ENCODE assay signal across 1 cellular context in the genomic region with DNA sequence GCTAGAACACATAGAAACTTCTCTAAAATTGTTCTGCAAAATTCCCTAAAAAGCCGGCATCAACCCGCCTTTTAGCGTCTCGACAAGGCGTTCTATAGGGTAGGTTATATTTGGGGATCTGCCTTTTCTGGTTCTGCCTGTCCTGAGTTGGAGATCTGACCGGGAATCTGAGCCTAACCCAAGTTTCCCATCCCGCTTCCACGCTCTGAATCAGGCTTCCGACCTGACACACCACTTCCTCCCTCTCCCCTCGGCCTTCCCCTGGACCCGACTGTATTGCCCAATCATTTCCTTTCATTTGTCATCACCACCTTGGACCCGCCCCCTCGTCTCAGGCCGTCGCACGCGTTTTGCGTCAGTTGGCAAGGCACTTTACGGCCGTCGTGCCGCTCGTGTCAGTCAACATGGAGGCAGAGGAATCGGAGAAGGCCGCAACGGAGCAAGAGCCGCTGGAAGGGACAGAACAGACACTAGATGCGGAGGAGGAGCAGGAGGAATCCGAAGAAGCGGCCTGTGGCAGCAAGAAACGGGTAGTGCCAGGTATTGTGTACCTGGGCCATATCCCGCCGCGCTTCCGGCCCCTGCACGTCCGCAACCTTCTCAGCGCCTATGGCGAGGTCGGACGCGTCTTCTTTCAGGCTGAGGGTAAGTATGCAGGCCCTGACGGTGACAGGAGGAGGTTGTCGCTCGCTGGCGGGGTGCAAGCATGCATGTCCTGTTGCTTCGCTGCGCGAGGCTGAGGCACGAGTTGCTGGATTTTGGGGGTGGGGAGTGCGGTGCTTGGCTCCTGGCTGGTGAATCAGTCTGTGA.
TF ChIP-seq lines count a peak whose summit lies in the region.

A gene (plus strand): TSS at position 375 of the 810 bp plus-strand sequence. CDS start 30 bp downstream, at position 405.

TF ChIP-seq in HepG2, 621 proteins besides CTCF, POLR2A, EP300 and RAD21 (continued from another document and continues in another):
- TF ChIP-seq, protein P1, sequence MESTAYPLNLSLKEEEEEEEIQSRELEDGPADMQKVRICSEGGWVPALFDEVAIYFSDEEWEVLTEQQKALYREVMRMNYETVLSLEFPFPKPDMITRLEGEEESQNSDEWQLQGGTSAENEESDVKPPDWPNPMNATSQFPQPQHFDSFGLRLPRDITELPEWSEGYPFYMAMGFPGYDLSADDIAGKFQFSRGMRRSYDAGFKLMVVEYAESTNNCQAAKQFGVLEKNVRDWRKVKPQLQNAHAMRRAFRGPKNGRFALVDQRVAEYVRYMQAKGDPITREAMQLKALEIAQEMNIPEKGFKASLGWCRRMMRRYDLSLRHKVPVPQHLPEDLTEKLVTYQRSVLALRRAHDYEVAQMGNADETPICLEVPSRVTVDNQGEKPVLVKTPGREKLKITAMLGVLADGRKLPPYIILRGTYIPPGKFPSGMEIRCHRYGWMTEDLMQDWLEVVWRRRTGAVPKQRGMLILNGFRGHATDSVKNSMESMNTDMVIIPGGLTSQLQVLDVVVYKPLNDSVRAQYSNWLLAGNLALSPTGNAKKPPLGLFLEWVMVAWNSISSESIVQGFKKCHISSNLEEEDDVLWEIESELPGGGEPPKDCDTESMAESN (CRISPR knock-in tag; conservative IDR thresholded peaks at IDR 0.05) = peak; percentile 99
- 0 out of 2 replicates have a peak, but pooled peaks have one; percentile 22 for TF ChIP-seq ZNF24 (IDR thresholded peaks at IDR 0.05)
- TF ChIP-seq, protein P2, sequence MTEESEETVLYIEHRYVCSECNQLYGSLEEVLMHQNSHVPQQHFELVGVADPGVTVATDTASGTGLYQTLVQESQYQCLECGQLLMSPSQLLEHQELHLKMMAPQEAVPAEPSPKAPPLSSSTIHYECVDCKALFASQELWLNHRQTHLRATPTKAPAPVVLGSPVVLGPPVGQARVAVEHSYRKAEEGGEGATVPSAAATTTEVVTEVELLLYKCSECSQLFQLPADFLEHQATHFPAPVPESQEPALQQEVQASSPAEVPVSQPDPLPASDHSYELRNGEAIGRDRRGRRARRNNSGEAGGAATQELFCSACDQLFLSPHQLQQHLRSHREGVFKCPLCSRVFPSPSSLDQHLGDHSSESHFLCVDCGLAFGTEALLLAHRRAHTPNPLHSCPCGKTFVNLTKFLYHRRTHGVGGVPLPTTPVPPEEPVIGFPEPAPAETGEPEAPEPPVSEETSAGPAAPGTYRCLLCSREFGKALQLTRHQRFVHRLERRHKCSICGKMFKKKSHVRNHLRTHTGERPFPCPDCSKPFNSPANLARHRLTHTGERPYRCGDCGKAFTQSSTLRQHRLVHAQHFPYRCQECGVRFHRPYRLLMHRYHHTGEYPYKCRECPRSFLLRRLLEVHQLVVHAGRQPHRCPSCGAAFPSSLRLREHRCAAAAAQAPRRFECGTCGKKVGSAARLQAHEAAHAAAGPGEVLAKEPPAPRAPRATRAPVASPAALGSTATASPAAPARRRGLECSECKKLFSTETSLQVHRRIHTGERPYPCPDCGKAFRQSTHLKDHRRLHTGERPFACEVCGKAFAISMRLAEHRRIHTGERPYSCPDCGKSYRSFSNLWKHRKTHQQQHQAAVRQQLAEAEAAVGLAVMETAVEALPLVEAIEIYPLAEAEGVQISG (CRISPR knock-in tag; IDR thresholded peaks at IDR 0.05) = peak; percentile 96
- 0 out of 2 replicates have a peak, but pooled peaks have one; percentile 18 for TF ChIP-seq ZNF224 (CRISPR knock-in tag; IDR thresholded peaks at IDR 0.05)
- TF ChIP-seq, protein P3, sequence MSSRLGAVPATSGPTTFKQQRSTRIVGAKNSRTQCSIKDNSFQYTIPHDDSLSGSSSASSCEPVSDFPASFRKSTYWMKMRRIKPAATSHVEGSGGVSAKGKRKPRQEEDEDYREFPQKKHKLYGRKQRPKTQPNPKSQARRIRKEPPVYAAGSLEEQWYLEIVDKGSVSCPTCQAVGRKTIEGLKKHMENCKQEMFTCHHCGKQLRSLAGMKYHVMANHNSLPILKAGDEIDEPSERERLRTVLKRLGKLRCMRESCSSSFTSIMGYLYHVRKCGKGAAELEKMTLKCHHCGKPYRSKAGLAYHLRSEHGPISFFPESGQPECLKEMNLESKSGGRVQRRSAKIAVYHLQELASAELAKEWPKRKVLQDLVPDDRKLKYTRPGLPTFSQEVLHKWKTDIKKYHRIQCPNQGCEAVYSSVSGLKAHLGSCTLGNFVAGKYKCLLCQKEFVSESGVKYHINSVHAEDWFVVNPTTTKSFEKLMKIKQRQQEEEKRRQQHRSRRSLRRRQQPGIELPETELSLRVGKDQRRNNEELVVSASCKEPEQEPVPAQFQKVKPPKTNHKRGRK (CRISPR knock-in tag; IDR thresholded peaks at IDR 0.05) = no peak
- peak; percentile 81; the same call in 1 of the 2 replicates for TF ChIP-seq ZNF34 (CRISPR knock-in tag; IDR thresholded peaks at IDR 0.05; ENCODE audit: borderline replicate concordance)
- peak; percentile 60; the same call in 1 of the 2 replicates for TF ChIP-seq ZSCAN21 (CRISPR knock-in tag; IDR thresholded peaks at IDR 0.05; ENCODE audit: borderline replicate concordance)
- TF ChIP-seq ZNF841 (CRISPR knock-in tag; IDR thresholded peaks at IDR 0.05; ENCODE audit: borderline replicate concordance) = peak; percentile 89; the same call in 1 of the 2 replicates
- peak; percentile 72 for TF ChIP-seq TBL1XR1 (IDR thresholded peaks at IDR 0.05; ENCODE audit: borderline replicate concordance, low read length, partially characterized antibody)
- peak; percentile 89; the same call in 1 of the 2 replicates for TF ChIP-seq ZKSCAN8 (CRISPR knock-in tag; IDR thresholded peaks at IDR 0.05; ENCODE audit: borderline replicate concordance)
- TF ChIP-seq SIN3A (IDR thresholded peaks at IDR 0.05; ENCODE audit: borderline replicate concordance, low read depth, low read length) = peak; percentile 90
- TF ChIP-seq, protein P4, sequence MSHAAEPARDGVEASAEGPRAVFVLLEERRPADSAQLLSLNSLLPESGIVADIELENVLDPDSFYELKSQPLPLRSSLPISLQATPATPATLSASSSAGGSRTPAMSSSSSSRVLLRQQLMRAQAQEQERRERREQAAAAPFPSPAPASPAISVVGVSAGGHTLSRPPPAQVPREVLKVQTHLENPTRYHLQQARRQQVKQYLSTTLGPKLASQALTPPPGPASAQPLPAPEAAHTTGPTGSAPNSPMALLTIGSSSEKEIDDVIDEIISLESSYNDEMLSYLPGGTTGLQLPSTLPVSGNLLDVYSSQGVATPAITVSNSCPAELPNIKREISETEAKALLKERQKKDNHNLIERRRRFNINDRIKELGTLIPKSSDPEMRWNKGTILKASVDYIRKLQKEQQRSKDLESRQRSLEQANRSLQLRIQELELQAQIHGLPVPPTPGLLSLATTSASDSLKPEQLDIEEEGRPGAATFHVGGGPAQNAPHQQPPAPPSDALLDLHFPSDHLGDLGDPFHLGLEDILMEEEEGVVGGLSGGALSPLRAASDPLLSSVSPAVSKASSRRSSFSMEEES (CRISPR knock-in tag; IDR thresholded peaks at IDR 0.05) = peak; percentile 73
- TF ChIP-seq, protein P5, sequence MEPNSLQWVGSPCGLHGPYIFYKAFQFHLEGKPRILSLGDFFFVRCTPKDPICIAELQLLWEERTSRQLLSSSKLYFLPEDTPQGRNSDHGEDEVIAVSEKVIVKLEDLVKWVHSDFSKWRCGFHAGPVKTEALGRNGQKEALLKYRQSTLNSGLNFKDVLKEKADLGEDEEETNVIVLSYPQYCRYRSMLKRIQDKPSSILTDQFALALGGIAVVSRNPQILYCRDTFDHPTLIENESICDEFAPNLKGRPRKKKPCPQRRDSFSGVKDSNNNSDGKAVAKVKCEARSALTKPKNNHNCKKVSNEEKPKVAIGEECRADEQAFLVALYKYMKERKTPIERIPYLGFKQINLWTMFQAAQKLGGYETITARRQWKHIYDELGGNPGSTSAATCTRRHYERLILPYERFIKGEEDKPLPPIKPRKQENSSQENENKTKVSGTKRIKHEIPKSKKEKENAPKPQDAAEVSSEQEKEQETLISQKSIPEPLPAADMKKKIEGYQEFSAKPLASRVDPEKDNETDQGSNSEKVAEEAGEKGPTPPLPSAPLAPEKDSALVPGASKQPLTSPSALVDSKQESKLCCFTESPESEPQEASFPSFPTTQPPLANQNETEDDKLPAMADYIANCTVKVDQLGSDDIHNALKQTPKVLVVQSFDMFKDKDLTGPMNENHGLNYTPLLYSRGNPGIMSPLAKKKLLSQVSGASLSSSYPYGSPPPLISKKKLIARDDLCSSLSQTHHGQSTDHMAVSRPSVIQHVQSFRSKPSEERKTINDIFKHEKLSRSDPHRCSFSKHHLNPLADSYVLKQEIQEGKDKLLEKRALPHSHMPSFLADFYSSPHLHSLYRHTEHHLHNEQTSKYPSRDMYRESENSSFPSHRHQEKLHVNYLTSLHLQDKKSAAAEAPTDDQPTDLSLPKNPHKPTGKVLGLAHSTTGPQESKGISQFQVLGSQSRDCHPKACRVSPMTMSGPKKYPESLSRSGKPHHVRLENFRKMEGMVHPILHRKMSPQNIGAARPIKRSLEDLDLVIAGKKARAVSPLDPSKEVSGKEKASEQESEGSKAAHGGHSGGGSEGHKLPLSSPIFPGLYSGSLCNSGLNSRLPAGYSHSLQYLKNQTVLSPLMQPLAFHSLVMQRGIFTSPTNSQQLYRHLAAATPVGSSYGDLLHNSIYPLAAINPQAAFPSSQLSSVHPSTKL (CRISPR knock-in tag; IDR thresholded peaks at IDR 0.05) = peak; percentile 91
- peak; percentile 94 for TF ChIP-seq FOXO1 (CRISPR knock-in tag; IDR thresholded peaks at IDR 0.05)
- TF ChIP-seq, protein P6, sequence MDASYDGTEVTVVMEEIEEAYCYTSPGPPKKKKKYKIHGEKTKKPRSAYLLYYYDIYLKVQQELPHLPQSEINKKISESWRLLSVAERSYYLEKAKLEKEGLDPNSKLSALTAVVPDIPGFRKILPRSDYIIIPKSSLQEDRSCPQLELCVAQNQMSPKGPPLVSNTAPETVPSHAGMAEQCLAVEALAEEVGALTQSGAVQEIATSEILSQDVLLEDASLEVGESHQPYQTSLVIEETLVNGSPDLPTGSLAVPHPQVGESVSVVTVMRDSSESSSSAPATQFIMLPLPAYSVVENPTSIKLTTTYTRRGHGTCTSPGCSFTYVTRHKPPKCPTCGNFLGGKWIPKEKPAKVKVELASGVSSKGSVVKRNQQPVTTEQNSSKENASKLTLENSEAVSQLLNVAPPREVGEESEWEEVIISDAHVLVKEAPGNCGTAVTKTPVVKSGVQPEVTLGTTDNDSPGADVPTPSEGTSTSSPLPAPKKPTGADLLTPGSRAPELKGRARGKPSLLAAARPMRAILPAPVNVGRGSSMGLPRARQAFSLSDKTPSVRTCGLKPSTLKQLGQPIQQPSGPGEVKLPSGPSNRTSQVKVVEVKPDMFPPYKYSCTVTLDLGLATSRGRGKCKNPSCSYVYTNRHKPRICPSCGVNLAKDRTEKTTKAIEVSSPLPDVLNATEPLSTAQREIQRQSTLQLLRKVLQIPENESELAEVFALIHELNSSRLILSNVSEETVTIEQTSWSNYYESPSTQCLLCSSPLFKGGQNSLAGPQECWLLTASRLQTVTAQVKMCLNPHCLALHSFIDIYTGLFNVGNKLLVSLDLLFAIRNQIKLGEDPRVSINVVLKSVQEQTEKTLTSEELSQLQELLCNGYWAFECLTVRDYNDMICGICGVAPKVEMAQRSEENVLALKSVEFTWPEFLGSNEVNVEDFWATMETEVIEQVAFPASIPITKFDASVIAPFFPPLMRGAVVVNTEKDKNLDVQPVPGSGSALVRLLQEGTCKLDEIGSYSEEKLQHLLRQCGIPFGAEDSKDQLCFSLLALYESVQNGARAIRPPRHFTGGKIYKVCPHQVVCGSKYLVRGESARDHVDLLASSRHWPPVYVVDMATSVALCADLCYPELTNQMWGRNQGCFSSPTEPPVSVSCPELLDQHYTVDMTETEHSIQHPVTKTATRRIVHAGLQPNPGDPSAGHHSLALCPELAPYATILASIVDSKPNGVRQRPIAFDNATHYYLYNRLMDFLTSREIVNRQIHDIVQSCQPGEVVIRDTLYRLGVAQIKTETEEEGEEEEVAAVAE (CRISPR knock-in tag; IDR thresholded peaks at IDR 0.05; ENCODE audit: borderline replicate concordance) = peak; percentile 97
- peak; percentile 89 for TF ChIP-seq ZNF724P (CRISPR knock-in tag; IDR thresholded peaks at IDR 0.05; ENCODE audit: borderline replicate concordance)
- TF ChIP-seq KDM3A (CRISPR knock-in tag; IDR thresholded peaks at IDR 0.05; ENCODE audit: low read depth) = peak; percentile 99
- TF ChIP-seq PTBP1 (IDR thresholded peaks at IDR 0.05; ENCODE audit: low read depth, low read length, poor library complexity, severe bottlenecking) = no peak
- TF ChIP-seq, protein P7, sequence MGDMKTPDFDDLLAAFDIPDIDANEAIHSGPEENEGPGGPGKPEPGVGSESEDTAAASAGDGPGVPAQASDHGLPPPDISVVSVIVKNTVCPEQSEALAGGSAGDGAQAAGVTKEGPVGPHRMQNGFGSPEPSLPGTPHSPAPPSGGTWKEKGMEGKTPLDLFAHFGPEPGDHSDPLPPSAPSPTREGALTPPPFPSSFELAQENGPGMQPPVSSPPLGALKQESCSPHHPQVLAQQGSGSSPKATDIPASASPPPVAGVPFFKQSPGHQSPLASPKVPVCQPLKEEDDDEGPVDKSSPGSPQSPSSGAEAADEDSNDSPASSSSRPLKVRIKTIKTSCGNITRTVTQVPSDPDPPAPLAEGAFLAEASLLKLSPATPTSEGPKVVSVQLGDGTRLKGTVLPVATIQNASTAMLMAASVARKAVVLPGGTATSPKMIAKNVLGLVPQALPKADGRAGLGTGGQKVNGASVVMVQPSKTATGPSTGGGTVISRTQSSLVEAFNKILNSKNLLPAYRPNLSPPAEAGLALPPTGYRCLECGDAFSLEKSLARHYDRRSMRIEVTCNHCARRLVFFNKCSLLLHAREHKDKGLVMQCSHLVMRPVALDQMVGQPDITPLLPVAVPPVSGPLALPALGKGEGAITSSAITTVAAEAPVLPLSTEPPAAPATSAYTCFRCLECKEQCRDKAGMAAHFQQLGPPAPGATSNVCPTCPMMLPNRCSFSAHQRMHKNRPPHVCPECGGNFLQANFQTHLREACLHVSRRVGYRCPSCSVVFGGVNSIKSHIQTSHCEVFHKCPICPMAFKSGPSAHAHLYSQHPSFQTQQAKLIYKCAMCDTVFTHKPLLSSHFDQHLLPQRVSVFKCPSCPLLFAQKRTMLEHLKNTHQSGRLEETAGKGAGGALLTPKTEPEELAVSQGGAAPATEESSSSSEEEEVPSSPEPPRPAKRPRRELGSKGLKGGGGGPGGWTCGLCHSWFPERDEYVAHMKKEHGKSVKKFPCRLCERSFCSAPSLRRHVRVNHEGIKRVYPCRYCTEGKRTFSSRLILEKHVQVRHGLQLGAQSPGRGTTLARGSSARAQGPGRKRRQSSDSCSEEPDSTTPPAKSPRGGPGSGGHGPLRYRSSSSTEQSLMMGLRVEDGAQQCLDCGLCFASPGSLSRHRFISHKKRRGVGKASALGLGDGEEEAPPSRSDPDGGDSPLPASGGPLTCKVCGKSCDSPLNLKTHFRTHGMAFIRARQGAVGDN (CRISPR knock-in tag; IDR thresholded peaks at IDR 0.05) = peak; percentile 92
- TF ChIP-seq EHMT2 (IDR thresholded peaks at IDR 0.05; ENCODE audit: borderline replicate concordance, low read depth, low read length) = no peak
- peak; percentile 94; the same call in 1 of the 2 replicates for TF ChIP-seq SMAD1 (CRISPR knock-in tag; IDR thresholded peaks at IDR 0.05; ENCODE audit: borderline replicate concordance, low read depth)
- TF ChIP-seq, protein P8, sequence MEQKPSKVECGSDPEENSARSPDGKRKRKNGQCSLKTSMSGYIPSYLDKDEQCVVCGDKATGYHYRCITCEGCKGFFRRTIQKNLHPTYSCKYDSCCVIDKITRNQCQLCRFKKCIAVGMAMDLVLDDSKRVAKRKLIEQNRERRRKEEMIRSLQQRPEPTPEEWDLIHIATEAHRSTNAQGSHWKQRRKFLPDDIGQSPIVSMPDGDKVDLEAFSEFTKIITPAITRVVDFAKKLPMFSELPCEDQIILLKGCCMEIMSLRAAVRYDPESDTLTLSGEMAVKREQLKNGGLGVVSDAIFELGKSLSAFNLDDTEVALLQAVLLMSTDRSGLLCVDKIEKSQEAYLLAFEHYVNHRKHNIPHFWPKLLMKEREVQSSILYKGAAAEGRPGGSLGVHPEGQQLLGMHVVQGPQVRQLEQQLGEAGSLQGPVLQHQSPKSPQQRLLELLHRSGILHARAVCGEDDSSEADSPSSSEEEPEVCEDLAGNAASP (CRISPR knock-in tag; IDR thresholded peaks at IDR 0.05; ENCODE audit: borderline replicate concordance) = peak; percentile 86
- peak; percentile 99 for TF ChIP-seq ZNF713 (CRISPR knock-in tag; IDR thresholded peaks at IDR 0.05)
- peak; percentile 97 for TF ChIP-seq KAT7 (CRISPR knock-in tag; IDR thresholded peaks at IDR 0.05; ENCODE audit: borderline replicate concordance)
